Comparison of ENCODE assay signal across 9 cellular contexts in the genomic region with DNA sequence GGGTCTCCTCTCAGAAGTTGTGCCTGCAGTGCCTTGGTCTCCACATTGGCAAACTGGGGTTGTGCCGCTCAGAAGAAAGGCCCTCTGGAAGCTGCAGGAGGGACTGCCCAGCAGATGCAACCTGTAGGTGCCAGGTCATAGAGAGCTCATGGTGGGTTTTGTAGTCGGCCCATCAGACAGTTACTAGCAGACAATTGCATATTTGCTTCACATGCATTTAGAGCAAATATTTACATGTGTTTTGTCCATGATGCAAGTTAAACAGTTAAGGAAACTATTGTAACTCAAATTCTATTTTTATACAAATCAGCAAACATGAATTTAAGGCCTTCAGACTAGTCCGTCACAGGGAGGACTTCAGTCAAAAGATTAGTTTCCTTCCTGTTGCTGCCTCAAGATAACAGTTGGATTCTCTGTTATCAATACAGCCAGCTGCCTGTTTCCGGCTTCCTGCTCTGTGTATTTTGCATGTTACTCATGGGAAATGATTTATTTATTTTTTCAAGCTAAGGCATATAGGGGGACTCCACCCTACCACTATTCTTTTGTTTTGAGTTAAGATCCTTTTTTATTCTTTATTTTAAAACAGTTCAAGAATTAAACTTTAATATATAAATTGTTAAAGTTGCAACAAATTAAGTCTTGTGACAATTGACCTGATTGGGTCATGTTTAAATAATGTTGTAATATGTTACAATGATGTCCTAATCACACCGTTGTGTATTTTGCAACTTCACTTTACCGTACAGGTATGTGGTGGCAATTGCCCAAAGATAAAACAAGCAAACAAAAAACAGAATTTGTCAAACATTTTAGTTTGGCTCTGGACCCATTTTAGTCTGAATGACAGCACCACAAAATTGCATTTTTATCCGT.
A peak's percentile ranks its signal among the peaks of the same experiment; 100 is the strongest.
DNase-seq lines count a peak whose midpoint lies in the region; ATAC-seq and TF ChIP-seq lines count a peak whose summit lies in the region.
"Had no signal": no experiment of that assay in that cellular context is flagged by ENCODE, and none has a peak within 500 bp of the region (broad histone marks: within the 10 kb centered on the region; RNA-seq: fewer than 3 reads in every experiment).

No MANE protein-coding gene starts in this region.

- H3K36me3 ChIP-seq in liver (ENCODE audit: control insufficient read depth in 4 of 4, insufficient read depth in 3 of 4, low read depth in 1 of 4, low read length in 3 of 4), result peaks cover 0 to 3% (median 0%) of the 10 kb centered on the region in 4 donors
- H3K36me3 ChIP-seq in H7 (replicated peaks; ENCODE audit: control insufficient read depth, insufficient read depth, low read length), result no peaks in the 10 kb centered on the region; the same call in 1 of the 2 replicates

- TF ChIP-seq RAD21 in liver (IDR thresholded peaks at IDR 0.05), result peak; percentile 43 to 46

- H3K4me3 ChIP-seq in liver (ENCODE audit: low read depth in 1 of 3, low read length in 3 of 3), result no peak overlapping the region
- H3K4me3 ChIP-seq in H7 (ENCODE audit: insufficient read depth, low read depth, low read length), result no peak overlapping the region

- no peaks in the 10 kb centered on the region for H3K9me3 Mint-ChIP-seq in activated naive CD8-positive, alpha-beta T cell (ENCODE audit: low read depth)

- peak; percentile 51 for DNase-seq in NCI-H748 (lab: John Stamatoyannopoulos, UW; ENCODE audit: unreplicated experiment)
- DNase-seq in NCI-H748 treated with DMSO at 0.1 percent for 48 hours (lab: John Stamatoyannopoulos, UW), result no peak
- DNase-seq in NCI-H2107 (lab: John Stamatoyannopoulos, UW), result no peak
- no peak for DNase-seq in NK-92 (lab: John Stamatoyannopoulos, UW; ENCODE audit: unreplicated experiment)
- DNase-seq in H7, result no peak

- peaks cover 3% of the 10 kb centered on the region for H3K36me3 Mint-ChIP-seq in activated naive CD8-positive, alpha-beta T cell

- peak overlapping the region in 1 of 2 donors; percentile 49 for H3K9ac ChIP-seq in liver (ENCODE audit: low read depth in 1 of 2, low read length in 2 of 2)

- peak overlapping the region; percentile 72 for H3K4me3 Mint-ChIP-seq in activated naive CD8-positive, alpha-beta T cell

- no peaks in the 10 kb centered on the region for H3K9me3 ChIP-seq in liver (ENCODE audit: control insufficient read depth in 4 of 4, low read length in 3 of 4)

- no peaks in the 10 kb centered on the region for H3K27me3 Mint-ChIP-seq in activated naive CD8-positive, alpha-beta T cell

- H3K27me3 ChIP-seq in liver (ENCODE audit: control insufficient read depth in 4 of 4, insufficient read depth in 4 of 4, low read length in 3 of 4) (no peaks in the 10 kb centered on the region), H7 (ENCODE audit: control insufficient read depth, insufficient read depth, low read length) (no peaks in the 10 kb centered on the region)

- no peak for TF ChIP-seq CTCF in liver (IDR thresholded peaks at IDR 0.05; ENCODE audit: low read depth, low read length, missing input control)

- H3K27ac ChIP-seq in liver (ENCODE audit: low read depth in 1 of 2, low read length in 2 of 2), result peak overlapping the region; percentile 82 to 93

- WGBS in liver, result 13% methylated on average over 7 of the region's 7 CpGs

- peaks cover 90% of the 10 kb centered on the region for H3K4me1 Mint-ChIP-seq in activated naive CD8-positive, alpha-beta T cell (ENCODE audit: low read depth)

- H3K27ac Mint-ChIP-seq in activated naive CD8-positive, alpha-beta T cell, result peak overlapping the region; percentile 95

- ATAC-seq in HG03354 (IDR thresholded peaks at IDR 0.05; ENCODE audit: poor library complexity, severe bottlenecking, unreplicated experiment), result peak; percentile 61
- ATAC-seq: Panc1 had no signal

- H3K4me1 ChIP-seq in liver (ENCODE audit: control insufficient read depth in 4 of 4, insufficient read depth in 4 of 4, low read length in 3 of 4), result peaks cover 15 to 79% (median 63%) of the 10 kb centered on the region in 4 donors

TF ChIP-seq in liver, 16 proteins besides CTCF, POLR2A, EP300 and RAD21:
- peak; percentile 62 for TF ChIP-seq SP1 (IDR thresholded peaks at IDR 0.05)
- peak; percentile 42 to 62 for TF ChIP-seq EGR1 (IDR thresholded peaks at IDR 0.05; ENCODE audit: low read depth in 2 of 2)
- TF ChIP-seq FOXA1 (IDR thresholded peaks at IDR 0.05), result no peak
- TF ChIP-seq RXRA (IDR thresholded peaks at IDR 0.05), result peak; percentile 63 to 85
- TF ChIP-seq TAF1 (conservative IDR thresholded peaks at IDR 0.05), result peak; percentile 32
- TF ChIP-seq, protein P1, sequence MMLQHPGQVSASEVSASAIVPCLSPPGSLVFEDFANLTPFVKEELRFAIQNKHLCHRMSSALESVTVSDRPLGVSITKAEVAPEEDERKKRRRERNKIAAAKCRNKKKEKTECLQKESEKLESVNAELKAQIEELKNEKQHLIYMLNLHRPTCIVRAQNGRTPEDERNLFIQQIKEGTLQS (IDR thresholded peaks at IDR 0.05), result peak; percentile 71
- TF ChIP-seq, protein P2, sequence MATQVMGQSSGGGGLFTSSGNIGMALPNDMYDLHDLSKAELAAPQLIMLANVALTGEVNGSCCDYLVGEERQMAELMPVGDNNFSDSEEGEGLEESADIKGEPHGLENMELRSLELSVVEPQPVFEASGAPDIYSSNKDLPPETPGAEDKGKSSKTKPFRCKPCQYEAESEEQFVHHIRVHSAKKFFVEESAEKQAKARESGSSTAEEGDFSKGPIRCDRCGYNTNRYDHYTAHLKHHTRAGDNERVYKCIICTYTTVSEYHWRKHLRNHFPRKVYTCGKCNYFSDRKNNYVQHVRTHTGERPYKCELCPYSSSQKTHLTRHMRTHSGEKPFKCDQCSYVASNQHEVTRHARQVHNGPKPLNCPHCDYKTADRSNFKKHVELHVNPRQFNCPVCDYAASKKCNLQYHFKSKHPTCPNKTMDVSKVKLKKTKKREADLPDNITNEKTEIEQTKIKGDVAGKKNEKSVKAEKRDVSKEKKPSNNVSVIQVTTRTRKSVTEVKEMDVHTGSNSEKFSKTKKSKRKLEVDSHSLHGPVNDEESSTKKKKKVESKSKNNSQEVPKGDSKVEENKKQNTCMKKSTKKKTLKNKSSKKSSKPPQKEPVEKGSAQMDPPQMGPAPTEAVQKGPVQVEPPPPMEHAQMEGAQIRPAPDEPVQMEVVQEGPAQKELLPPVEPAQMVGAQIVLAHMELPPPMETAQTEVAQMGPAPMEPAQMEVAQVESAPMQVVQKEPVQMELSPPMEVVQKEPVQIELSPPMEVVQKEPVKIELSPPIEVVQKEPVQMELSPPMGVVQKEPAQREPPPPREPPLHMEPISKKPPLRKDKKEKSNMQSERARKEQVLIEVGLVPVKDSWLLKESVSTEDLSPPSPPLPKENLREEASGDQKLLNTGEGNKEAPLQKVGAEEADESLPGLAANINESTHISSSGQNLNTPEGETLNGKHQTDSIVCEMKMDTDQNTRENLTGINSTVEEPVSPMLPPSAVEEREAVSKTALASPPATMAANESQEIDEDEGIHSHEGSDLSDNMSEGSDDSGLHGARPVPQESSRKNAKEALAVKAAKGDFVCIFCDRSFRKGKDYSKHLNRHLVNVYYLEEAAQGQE (IDR thresholded peaks at IDR 0.05), result peak; percentile 47
- TF ChIP-seq, protein P3, sequence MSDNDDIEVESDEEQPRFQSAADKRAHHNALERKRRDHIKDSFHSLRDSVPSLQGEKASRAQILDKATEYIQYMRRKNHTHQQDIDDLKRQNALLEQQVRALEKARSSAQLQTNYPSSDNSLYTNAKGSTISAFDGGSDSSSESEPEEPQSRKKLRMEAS (IDR thresholded peaks at IDR 0.05), result peak; percentile 74
- peak; percentile 23 for TF ChIP-seq HNF4G (IDR thresholded peaks at IDR 0.05)
- peak; percentile 52 to 69 for TF ChIP-seq HNF4A (conservative IDR thresholded peaks at IDR 0.05)
- TF ChIP-seq JUND (IDR thresholded peaks at IDR 0.05), result peak; percentile 67
- no peak for TF ChIP-seq FOXA2 (IDR thresholded peaks at IDR 0.05)
- TF ChIP-seq YY1 (IDR thresholded peaks at IDR 0.05), result no peak
- TF ChIP-seq, protein P4, sequence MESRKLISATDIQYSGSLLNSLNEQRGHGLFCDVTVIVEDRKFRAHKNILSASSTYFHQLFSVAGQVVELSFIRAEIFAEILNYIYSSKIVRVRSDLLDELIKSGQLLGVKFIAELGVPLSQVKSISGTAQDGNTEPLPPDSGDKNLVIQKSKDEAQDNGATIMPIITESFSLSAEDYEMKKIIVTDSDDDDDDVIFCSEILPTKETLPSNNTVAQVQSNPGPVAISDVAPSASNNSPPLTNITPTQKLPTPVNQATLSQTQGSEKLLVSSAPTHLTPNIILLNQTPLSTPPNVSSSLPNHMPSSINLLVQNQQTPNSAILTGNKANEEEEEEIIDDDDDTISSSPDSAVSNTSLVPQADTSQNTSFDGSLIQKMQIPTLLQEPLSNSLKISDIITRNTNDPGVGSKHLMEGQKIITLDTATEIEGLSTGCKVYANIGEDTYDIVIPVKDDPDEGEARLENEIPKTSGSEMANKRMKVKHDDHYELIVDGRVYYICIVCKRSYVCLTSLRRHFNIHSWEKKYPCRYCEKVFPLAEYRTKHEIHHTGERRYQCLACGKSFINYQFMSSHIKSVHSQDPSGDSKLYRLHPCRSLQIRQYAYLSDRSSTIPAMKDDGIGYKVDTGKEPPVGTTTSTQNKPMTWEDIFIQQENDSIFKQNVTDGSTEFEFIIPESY (IDR thresholded peaks at IDR 0.05), result peak; percentile 48
- peak; percentile 65 to 66 for TF ChIP-seq GABPA (IDR thresholded peaks at IDR 0.05 in 1 of 2, conservative IDR thresholded peaks at IDR 0.05 in 1 of 2)
- peak; percentile 92 for TF ChIP-seq NR2F2 (IDR thresholded peaks at IDR 0.05)
